Comparison of ENCODE assay signal across 2 cellular contexts in genomic region chr11:132312616-132313210, GRCh38.
TF ChIP-seq lines count a peak whose summit lies in the region.

No MANE protein-coding gene starts in this region.

TF ChIP-seq in K562, 482 proteins besides CTCF, POLR2A, EP300 and RAD21 (continued from another document):
- TF ChIP-seq, protein P1, sequence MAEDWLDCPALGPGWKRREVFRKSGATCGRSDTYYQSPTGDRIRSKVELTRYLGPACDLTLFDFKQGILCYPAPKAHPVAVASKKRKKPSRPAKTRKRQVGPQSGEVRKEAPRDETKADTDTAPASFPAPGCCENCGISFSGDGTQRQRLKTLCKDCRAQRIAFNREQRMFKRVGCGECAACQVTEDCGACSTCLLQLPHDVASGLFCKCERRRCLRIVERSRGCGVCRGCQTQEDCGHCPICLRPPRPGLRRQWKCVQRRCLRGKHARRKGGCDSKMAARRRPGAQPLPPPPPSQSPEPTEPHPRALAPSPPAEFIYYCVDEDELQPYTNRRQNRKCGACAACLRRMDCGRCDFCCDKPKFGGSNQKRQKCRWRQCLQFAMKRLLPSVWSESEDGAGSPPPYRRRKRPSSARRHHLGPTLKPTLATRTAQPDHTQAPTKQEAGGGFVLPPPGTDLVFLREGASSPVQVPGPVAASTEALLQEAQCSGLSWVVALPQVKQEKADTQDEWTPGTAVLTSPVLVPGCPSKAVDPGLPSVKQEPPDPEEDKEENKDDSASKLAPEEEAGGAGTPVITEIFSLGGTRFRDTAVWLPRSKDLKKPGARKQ (CRISPR knock-in tag; IDR thresholded peaks at IDR 0.05) = no peak
- TF ChIP-seq CEBPG (CRISPR knock-in tag; IDR thresholded peaks at IDR 0.05) = no peak
- TF ChIP-seq CEBPG (tag; conservative IDR thresholded peaks at IDR 0.05 in 1 of 2, IDR thresholded peaks at IDR 0.05 in 1 of 2) = no peak
- TF ChIP-seq, protein P2, sequence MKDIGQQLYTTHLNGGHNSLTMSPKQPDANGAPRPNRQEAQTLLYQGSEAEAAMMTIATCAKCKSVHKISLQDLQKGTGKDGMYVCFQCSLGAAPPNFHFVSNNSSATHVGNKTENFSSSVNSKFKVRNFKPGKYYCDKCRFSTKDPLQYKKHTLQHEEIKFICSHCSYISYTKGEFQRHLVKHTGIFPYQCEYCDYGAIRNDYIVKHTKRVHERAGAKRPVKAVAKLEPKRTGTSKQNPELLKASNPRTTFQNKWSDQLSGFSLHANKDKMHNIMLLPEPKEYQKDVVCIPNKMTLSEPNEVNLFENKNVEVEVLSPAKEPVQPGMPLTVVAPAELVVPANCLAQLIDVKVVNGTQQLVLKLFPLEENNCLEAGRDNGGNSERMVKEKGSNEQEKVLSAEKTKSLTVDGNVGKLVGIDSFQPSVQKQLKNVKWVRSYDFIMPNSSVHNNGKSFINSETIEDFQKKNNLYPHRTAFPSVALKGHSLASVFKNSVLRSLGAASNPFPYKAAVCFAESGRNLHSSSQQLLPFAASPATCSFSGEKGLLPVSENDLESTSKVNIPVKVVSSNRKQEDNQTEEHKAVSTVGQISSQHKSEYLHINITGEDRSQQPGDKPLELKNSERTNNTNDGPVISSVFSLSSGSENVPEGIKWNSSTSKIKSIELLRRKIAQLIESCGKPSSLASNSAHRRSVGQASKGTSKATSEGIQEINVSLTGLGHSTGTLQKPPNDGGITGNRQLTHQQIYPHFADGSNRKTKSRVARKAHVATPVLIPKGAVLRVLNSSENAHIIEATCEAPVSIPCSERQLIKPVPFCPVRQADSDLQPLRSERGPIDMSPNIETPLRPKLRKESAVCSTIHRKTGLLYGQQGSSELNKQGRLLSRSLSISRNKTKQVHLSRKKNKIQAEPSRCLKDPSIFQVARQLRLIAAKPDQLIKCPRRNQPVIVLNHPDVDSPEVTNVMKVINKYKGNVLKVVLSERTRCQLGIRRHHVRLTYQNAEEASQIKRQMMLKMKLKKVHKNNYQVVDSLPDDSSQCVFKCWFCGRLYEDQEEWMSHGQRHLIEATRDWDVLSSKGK (CRISPR knock-in tag; IDR thresholded peaks at IDR 0.05) = no peak
- no peak for TF ChIP-seq ELF2 (CRISPR knock-in tag; IDR thresholded peaks at IDR 0.05)

TF ChIP-seq in HepG2, 621 proteins besides CTCF, POLR2A, EP300 and RAD21 (continued from another document):
- TF ChIP-seq, protein P3, sequence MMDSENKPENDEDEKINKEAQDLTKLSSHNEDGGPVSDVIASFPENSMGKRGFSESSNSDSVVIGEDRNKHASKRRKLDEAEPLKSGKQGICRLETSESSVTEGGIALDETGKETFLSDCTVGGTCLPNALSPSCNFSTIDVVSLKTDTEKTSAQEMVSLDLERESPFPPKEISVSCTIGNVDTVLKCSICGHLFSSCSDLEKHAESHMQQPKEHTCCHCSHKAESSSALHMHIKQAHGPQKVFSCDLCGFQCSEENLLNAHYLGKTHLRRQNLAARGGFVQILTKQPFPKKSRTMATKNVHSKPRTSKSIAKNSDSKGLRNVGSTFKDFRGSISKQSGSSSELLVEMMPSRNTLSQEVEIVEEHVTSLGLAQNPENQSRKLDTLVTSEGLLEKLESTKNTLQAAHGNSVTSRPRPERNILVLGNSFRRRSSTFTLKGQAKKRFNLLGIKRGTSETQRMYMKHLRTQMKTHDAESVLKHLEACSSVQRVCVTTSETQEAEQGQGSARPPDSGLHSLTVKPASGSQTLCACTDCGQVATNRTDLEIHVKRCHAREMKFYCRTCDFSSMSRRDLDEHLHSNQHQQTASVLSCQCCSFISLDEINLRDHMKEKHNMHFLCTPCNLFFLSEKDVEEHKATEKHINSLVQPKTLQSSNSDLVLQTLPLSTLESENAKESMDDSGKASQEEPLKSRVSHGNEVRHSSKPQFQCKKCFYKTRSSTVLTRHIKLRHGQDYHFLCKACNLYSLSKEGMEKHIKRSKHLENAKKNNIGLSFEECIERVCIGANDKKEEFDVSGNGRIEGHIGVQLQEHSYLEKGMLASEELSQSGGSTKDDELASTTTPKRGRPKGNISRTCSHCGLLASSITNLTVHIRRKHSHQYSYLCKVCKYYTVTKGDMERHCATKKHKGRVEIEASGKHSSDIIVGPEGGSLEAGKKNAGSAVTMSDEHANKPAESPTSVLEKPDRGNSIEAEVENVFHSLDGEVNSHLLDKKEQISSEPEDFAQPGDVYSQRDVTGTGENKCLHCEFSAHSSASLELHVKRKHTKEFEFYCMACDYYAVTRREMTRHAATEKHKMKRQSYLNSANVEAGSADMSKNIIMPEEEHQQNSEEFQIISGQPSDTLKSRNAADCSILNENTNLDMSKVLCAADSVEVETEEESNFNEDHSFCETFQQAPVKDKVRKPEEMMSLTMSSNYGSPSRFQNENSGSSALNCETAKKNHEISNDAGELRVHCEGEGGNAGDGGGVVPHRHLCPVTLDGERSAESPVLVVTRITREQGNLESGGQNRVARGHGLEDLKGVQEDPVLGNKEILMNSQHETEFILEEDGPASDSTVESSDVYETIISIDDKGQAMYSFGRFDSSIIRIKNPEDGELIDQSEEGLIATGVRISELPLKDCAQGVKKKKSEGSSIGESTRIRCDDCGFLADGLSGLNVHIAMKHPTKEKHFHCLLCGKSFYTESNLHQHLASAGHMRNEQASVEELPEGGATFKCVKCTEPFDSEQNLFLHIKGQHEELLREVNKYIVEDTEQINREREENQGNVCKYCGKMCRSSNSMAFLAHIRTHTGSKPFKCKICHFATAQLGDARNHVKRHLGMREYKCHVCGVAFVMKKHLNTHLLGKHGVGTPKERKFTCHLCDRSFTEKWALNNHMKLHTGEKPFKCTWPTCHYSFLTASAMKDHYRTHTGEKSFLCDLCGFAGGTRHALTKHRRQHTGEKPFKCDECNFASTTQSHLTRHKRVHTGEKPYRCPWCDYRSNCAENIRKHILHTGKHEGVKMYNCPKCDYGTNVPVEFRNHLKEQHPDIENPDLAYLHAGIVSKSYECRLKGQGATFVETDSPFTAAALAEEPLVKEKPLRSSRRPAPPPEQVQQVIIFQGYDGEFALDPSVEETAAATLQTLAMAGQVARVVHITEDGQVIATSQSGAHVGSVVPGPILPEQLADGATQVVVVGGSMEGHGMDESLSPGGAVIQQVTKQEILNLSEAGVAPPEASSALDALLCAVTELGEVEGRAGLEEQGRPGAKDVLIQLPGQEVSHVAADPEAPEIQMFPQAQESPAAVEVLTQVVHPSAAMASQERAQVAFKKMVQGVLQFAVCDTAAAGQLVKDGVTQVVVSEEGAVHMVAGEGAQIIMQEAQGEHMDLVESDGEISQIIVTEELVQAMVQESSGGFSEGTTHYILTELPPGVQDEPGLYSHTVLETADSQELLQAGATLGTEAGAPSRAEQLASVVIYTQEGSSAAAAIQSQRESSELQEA (CRISPR knock-in tag; IDR thresholded peaks at IDR 0.05; ENCODE audit: not compliant biosample characterization) = no peak
- TF ChIP-seq SP1 (IDR thresholded peaks at IDR 0.05) (no peak), SP1 (CRISPR knock-in tag; IDR thresholded peaks at IDR 0.05) (no peak), MAF1 (CRISPR knock-in tag; IDR thresholded peaks at IDR 0.05; ENCODE audit: borderline replicate concordance) (no peak), HOXD1 (CRISPR knock-in tag; IDR thresholded peaks at IDR 0.05) (no peak)
- TF ChIP-seq, protein P4, sequence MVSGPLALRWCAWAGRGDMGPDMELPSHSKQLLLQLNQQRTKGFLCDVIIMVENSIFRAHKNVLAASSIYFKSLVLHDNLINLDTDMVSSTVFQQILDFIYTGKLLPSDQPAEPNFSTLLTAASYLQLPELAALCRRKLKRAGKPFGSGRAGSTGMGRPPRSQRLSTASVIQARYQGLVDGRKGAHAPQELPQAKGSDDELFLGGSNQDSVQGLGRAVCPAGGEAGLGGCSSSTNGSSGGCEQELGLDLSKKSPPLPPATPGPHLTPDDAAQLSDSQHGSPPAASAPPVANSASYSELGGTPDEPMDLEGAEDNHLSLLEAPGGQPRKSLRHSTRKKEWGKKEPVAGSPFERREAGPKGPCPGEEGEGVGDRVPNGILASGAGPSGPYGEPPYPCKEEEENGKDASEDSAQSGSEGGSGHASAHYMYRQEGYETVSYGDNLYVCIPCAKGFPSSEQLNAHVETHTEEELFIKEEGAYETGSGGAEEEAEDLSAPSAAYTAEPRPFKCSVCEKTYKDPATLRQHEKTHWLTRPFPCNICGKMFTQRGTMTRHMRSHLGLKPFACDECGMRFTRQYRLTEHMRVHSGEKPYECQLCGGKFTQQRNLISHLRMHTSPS (CRISPR knock-in tag; IDR thresholded peaks at IDR 0.05; ENCODE audit: low read depth) = no peak
